8 cellular contexts compared by ENCODE assay signal in genomic region chr17:40317345-40317873, GRCh38. TPM values are rescaled to one million over a fixed set of nuclear protein-coding genes. Genes with fewer than 3 reads are reported as not detected.
A peak's percentile ranks its signal among the peaks of the same experiment; 100 is the strongest.
DNase-seq lines count a peak whose midpoint lies in the region; ATAC-seq, FAIRE-seq and TF ChIP-seq lines count a peak whose summit lies in the region.

No MANE protein-coding gene starts in this region.

- DNase-seq in Caki2 (ENCODE audit: low read depth) (peak; percentile 70), HL-60 (ENCODE audit: low read depth in 1 of 2, low spot score in 1 of 2) (peak in 1 of 2 experiments; percentile 58), T1000 (lab: John Stamatoyannopoulos, UW) (peak; percentile 34), lower lobe of right lung (no peak), tibial nerve (ENCODE audit: low spot score in 2 of 2) (no peak), GM19239 (ENCODE audit: insufficient read length, low spot score) (no peak)

- peak overlapping the region; percentile 56 to 76 for H3K9ac ChIP-seq in duodenal mucosa (ENCODE audit: low read depth in 1 of 2, low read length in 2 of 2)

- in situ Hi-C loops in Caki2 (cut with HindIII; ENCODE audit: low pct_unique_long_range_greater_than_20kb, low sequenced_read_pairs), result no loop called here

- ATAC-seq in lower lobe of right lung (peak; percentile 26 to 47), GM19455 (IDR thresholded peaks at IDR 0.05; ENCODE audit: unreplicated experiment) (no peak)

- TF ChIP-seq CTCF in HL-60 (IDR thresholded peaks at IDR 0.05; ENCODE audit: insufficient read depth, low read length) (peak; percentile 41), lower lobe of right lung (IDR thresholded peaks at IDR 0.05) (peak; percentile 54), tibial nerve (IDR thresholded peaks at IDR 0.05) (peak; percentile 28 to 62 (median 38))

- WGBS in tibial nerve, 2 donors, result 3 to 6% methylated on average over 6 of the region's 6 CpGs

- H3K27ac ChIP-seq in HL-60 (replicated peaks), result peak overlapping the region; percentile 91
- H3K27ac ChIP-seq in duodenal mucosa (ENCODE audit: low read depth, low read length), result peak overlapping the region; percentile 61
- H3K27ac ChIP-seq in lower lobe of right lung, result peak overlapping the region; percentile 96
- H3K27ac ChIP-seq in tibial nerve, result peak overlapping the region in 3 of 4 donors; percentile 86 to 99 (median 94)

- H3K9me3 ChIP-seq in duodenal mucosa (ENCODE audit: control insufficient read depth in 1 of 2, low read length in 2 of 2) (no peaks in the 10 kb centered on the region), lower lobe of right lung (no peaks in the 10 kb centered on the region), tibial nerve (no peaks in the 10 kb centered on the region)

- H3K36me3 ChIP-seq in duodenal mucosa (ENCODE audit: control insufficient read depth in 1 of 2, insufficient read depth in 2 of 2, low read length in 2 of 2) (no peaks in the 10 kb centered on the region), lower lobe of right lung (no peaks in the 10 kb centered on the region), tibial nerve (no peaks in the 10 kb centered on the region)

- peak overlapping the region; percentile 91 for H3K4me3 ChIP-seq in HL-60 (replicated peaks; ENCODE audit: insufficient read depth, low read length)
- H3K4me3 ChIP-seq in duodenal mucosa (ENCODE audit: low read depth in 1 of 2, low read length in 2 of 2), result peak overlapping the region; percentile 75 to 85
- peak overlapping the region; percentile 99 for H3K4me3 ChIP-seq in lower lobe of right lung
- H3K4me3 ChIP-seq in tibial nerve, result peak overlapping the region; percentile 63 to 99 (median 73)

- H3K27me3 ChIP-seq in HL-60 (ENCODE audit: insufficient read depth, poor library complexity, severe bottlenecking), result no peaks in the 10 kb centered on the region
- no peaks in the 10 kb centered on the region for H3K27me3 ChIP-seq in duodenal mucosa (ENCODE audit: control insufficient read depth in 1 of 2, insufficient read depth in 2 of 2, low read length in 2 of 2)
- no peaks in the 10 kb centered on the region for H3K27me3 ChIP-seq in lower lobe of right lung (ENCODE audit: low read depth)
- H3K27me3 ChIP-seq in tibial nerve, result no peaks in the 10 kb centered on the region

- TF ChIP-seq EP300 in tibial nerve (IDR thresholded peaks at IDR 0.05), result no peak

- TF ChIP-seq POLR2A in tibial nerve (IDR thresholded peaks at IDR 0.05), result no peak

- no peak for FAIRE-seq in GM19239 (lab: Jason Lieb, UNC)

- intact Hi-C loops in lower lobe of right lung (cut with DNase I), result no loop called here

- peaks cover 71 to 80% of the 10 kb centered on the region in 2 donors for H3K4me1 ChIP-seq in duodenal mucosa (ENCODE audit: control insufficient read depth in 1 of 2, insufficient read depth in 2 of 2, low read length in 2 of 2)
- H3K4me1 ChIP-seq in lower lobe of right lung, result peaks cover 89% of the 10 kb centered on the region
- H3K4me1 ChIP-seq in tibial nerve, result peaks cover 0 to 94% (median 76%) of the 10 kb centered on the region in 4 donors

RNA-seq across cellular contexts. Expression of gene RARA, which starts 8.4 kb away (rescaled TPM):
- 11.4 and 26.0 TPM in 2 replicates for total RNA-seq in Caki2 (2014; rRNA removed; shearing (Covaris generic); ENCODE audit: low replicate concordance)
- total RNA-seq in lower lobe of right lung, result 82.6 TPM
- 10 to 100 TPM; 28.9 to 58.2 (median 46.4) TPM for total RNA-seq in tibial nerve

RNA-seq across cellular contexts. Expression of gene CDC6, which starts 29.7 kb away (rescaled TPM):
- total RNA-seq in Caki2 (2014; rRNA removed; shearing (Covaris generic); ENCODE audit: low replicate concordance), result 60.9 and 68.1 TPM in 2 replicates
- total RNA-seq in lower lobe of right lung, result 2.3 TPM
- 1 to 10 TPM in 1 of 4 donors, under 1 TPM in 3; 0.20 to 1.8 (median 0.43) TPM for total RNA-seq in tibial nerve

RNA-seq across cellular contexts. Expression of gene GJD3, which starts 47.1 kb away (rescaled TPM):
- total RNA-seq in Caki2 (2014; rRNA removed; shearing (Covaris generic); ENCODE audit: low replicate concordance), result not detected in 2 replicates
- total RNA-seq in lower lobe of right lung (3.1 TPM), tibial nerve (not detected)

Comparison
In these comparisons a context has a peak if more than half of its experiments do, and no peak if none do; other contexts are left out.
1. DNase-seq: peak in Caki2 (single experiment) and T1000 (single experiment); none in lower lobe of right lung (single experiment), tibial nerve (0 of 2) and GM19239 (single experiment).
2. RNA of gene CDC6, which starts 29.7 kb away (total RNA-seq): 60.9 to 68.1 TPM in Caki2; 2.3 TPM in lower lobe of right lung (single experiment) and 0.20 to 1.8 TPM in tibial nerve; every median in the first group is over 10 times any median in the second.
3. Peak in every context shown above with its lines, with median percentiles within 50 percentile points of each other: H3K27ac ChIP-seq, H3K4me3 ChIP-seq and CTCF ChIP-seq.